ENCODE assay signal across 8 cellular contexts in genomic region chr13:39656325-39656677, GRCh38. TPM values are rescaled to one million over a fixed set of nuclear protein-coding genes. Genes with fewer than 3 reads are reported as not detected.
A peak's percentile ranks its signal among the peaks of the same experiment; 100 is the strongest.
DNase-seq lines count a peak whose midpoint lies in the region; ATAC-seq and TF ChIP-seq lines count a peak whose summit lies in the region.

No MANE protein-coding gene starts in this region.

- peaks cover 0 to 11% of the 10 kb centered on the region in 2 experiments; a peak in 3 of 4 replicates for H3K4me1 ChIP-seq in HCT116 (ENCODE audit: control insufficient read depth in 1 of 2, insufficient read depth in 2 of 2, low read length in 2 of 2)
- peaks cover 28% of the 10 kb centered on the region for H3K4me1 ChIP-seq in left ventricle myocardium inferior
- H3K4me1 ChIP-seq in skeletal muscle tissue (ENCODE audit: control insufficient read depth in 3 of 3, insufficient read depth in 3 of 3, low read length in 3 of 3), result peaks cover 0 to 13% (median 3%) of the 10 kb centered on the region in 3 donors

- intact Hi-C loops in HCT116 (cut with micrococcal nuclease) (no loop called here), left ventricle myocardium inferior (cut with micrococcal nuclease) (no loop called here)

- peaks cover 10% of the 10 kb centered on the region for H3K36me3 Mint-ChIP-seq in T-cell

- TF ChIP-seq CTCF in GM12864 (IDR thresholded peaks at IDR 0.05; ENCODE audit: low read depth, low read length, missing control alignments) (no peak), HCT116 (IDR thresholded peaks at IDR 0.05 in 2 of 3, conservative IDR thresholded peaks at IDR 0.05 in 1 of 3; ENCODE audit: borderline replicate concordance in 1 of 3, insufficient read depth in 1 of 3, low read depth in 2 of 3, low read length in 2 of 3) (no peak), left ventricle myocardium inferior (IDR thresholded peaks at IDR 0.05; ENCODE audit: borderline replicate concordance) (no peak)

- no peak overlapping the region for H2AFZ ChIP-seq in HCT116 (ENCODE audit: low read depth, low read length, poor library complexity, severe bottlenecking)

- TF ChIP-seq POLR2A in HCT116 (IDR thresholded peaks at IDR 0.05; ENCODE audit: borderline replicate concordance, extremely low read depth, insufficient read depth, insufficient read length), result no peak

- no peak for TF ChIP-seq RAD21 in HCT116 (IDR thresholded peaks at IDR 0.05; ENCODE audit: low read depth)

- BruUV-seq in HCT116 (replicated peaks; lab: Mats Ljungman, UMichigan), result TSS peak; percentile 46

- H3K27me3 ChIP-seq in HCT116 (ENCODE audit: insufficient read depth, low read length) (no peaks in the 10 kb centered on the region), left ventricle myocardium inferior (ENCODE audit: low read depth) (no peaks in the 10 kb centered on the region), skeletal muscle tissue (ENCODE audit: control insufficient read depth in 3 of 3, insufficient read depth in 3 of 3, low read length in 3 of 3) (no peaks in the 10 kb centered on the region)

- peaks cover 37 to 49% (median 42%) of the 10 kb centered on the region in 3 donors for H3K4me1 Mint-ChIP-seq in T-cell

- CTCF ChIA-PET in HCT116 (lab: Charles Lee) (no interaction called here), T-cell (lab: Charles Lee) (interaction anchor here in 1 of 2 donors (0.6 kb wide), 1 partner anchor 1300 kb away, joined by 3 read pairs; no protein-coding TSS in a partner anchor)

- H3K4me3 ChIP-seq in GM12864 (ENCODE audit: low read depth, low read length) (peak overlapping the region; percentile 76), HCT116 (replicated peaks in 1 of 2; ENCODE audit: low read depth in 1 of 2, low read length in 2 of 2) (peak overlapping the region; percentile 78 to 80), left ventricle myocardium inferior (peak overlapping the region; percentile 96), skeletal muscle tissue (ENCODE audit: low read length in 3 of 3) (peak overlapping the region; percentile 78 to 97 (median 90))

- RAD21 ChIA-PET in HCT116 (lab: Charles Lee; ENCODE audit: low non-redundant PET in 1 of 2, low total read pairs in 2 of 2, uncharacterized antibody in 2 of 2, unreplicated experiment in 2 of 2), result no interaction called here

- H3K27me3 Mint-ChIP-seq in T-cell, result peaks cover under 1 to 2% of the 10 kb centered on the region in 2 donors

- H4K20me1 ChIP-seq in HCT116 (ENCODE audit: insufficient read depth), result no peaks in the 10 kb centered on the region

- peak overlapping the region; percentile 82 to 84 for H3K27ac Mint-ChIP-seq in T-cell

- no peak overlapping the region for H3K27ac ChIP-seq in HCT116 (ENCODE audit: low read depth, low read length)
- H3K27ac ChIP-seq in left ventricle myocardium inferior (replicated peaks), result peak overlapping the region; percentile 86
- no peak overlapping the region for H3K27ac ChIP-seq in skeletal muscle tissue (ENCODE audit: low read depth, low read length)

- H3K9ac ChIP-seq in HCT116 (ENCODE audit: low read length), result peak overlapping the region; percentile 68
- peak overlapping the region; percentile 80 to 90 (median 87) for H3K9ac ChIP-seq in skeletal muscle tissue (ENCODE audit: low read depth in 1 of 3, low read length in 3 of 3)

- no peak; the same call in 1 of the 2 replicates for ATAC-seq in HCT116
- no peak for ATAC-seq in T-cell (replicated peaks in 1 of 4)
- no peak for ATAC-seq in GM19324 (IDR thresholded peaks at IDR 0.05; ENCODE audit: low FRiP score, unreplicated experiment)
- ATAC-seq in HG02588 (IDR thresholded peaks at IDR 0.05; ENCODE audit: unreplicated experiment), result no peak

- H3K9me2 ChIP-seq in HCT116 (ENCODE audit: insufficient read depth), result no peaks in the 10 kb centered on the region

- H3K4me3 Mint-ChIP-seq in T-cell, result peak overlapping the region; percentile 91 to 98 (median 96)

- DNase-seq in GM12864 (ENCODE audit: low read depth) (no peak), HCT116 (ENCODE audit: low read depth, low spot score) (no peak), T-cell (no peak), left ventricle myocardium inferior (no peak), UCSD-AML1 (lab: John Stamatoyannopoulos, UW; ENCODE audit: unreplicated experiment) (no peak)

- H3K36me3 ChIP-seq in HCT116 (ENCODE audit: control insufficient read depth in 1 of 2, insufficient read depth in 2 of 2, low read length in 2 of 2) (peaks cover 3 to 13% of the 10 kb centered on the region in 2 experiments; a peak in 2 of 4 replicates), left ventricle myocardium inferior (peaks cover 17% of the 10 kb centered on the region), skeletal muscle tissue (ENCODE audit: control insufficient read depth in 3 of 3, insufficient read depth in 3 of 3, low read length in 3 of 3) (peaks cover 0 to 9% (median 7%) of the 10 kb centered on the region in 3 donors)

- POLR2A ChIA-PET in HCT116 (lab: Charles Lee) (no interaction called here), T-cell (lab: Charles Lee) (no interaction called here)

- no peaks in the 10 kb centered on the region; the same call in 1 of the 2 replicates for H3K79me2 ChIP-seq in HCT116 (ENCODE audit: insufficient read depth, low read length)

- no peaks in the 10 kb centered on the region for H3K9me3 ChIP-seq in HCT116 (ENCODE audit: control insufficient read depth in 1 of 2, insufficient read depth in 1 of 2, low read depth in 1 of 2, low read length in 2 of 2)
- H3K9me3 ChIP-seq in left ventricle myocardium inferior (replicated peaks), result no peaks in the 10 kb centered on the region
- no peaks in the 10 kb centered on the region for H3K9me3 ChIP-seq in skeletal muscle tissue (ENCODE audit: control insufficient read depth in 3 of 3, low read length in 3 of 3)

- H3K9me3 Mint-ChIP-seq in T-cell, result peaks cover 0 to 4% (median 0%) of the 10 kb centered on the region in 3 donors

- H3K4me2 ChIP-seq in HCT116 (ENCODE audit: low read length), result peak overlapping the region; percentile 73

TF ChIP-seq in HCT116, 20 proteins besides CTCF, POLR2A, EP300 and RAD21:
- TF ChIP-seq ELF1 (IDR thresholded peaks at IDR 0.05; ENCODE audit: borderline replicate concordance, low read depth), result no peak
- TF ChIP-seq SIN3A (IDR thresholded peaks at IDR 0.05; ENCODE audit: low read depth), result no peak
- no peak for TF ChIP-seq CEBPB (IDR thresholded peaks at IDR 0.05; ENCODE audit: low read depth)
- no peak for TF ChIP-seq ZNF274 (IDR thresholded peaks at IDR 0.05; ENCODE audit: low read depth, low read length)
- no peak for TF ChIP-seq SRF (IDR thresholded peaks at IDR 0.05; ENCODE audit: low read depth)
- TF ChIP-seq POLR2AphosphoS5 (IDR thresholded peaks at IDR 0.05; ENCODE audit: low read depth, low read length), result no peak
- TF ChIP-seq ZBTB33 (IDR thresholded peaks at IDR 0.05; ENCODE audit: extremely low read depth, insufficient replicate concordance, low read length), result no peak
- no peak for TF ChIP-seq YY1 (IDR thresholded peaks at IDR 0.05; ENCODE audit: extremely low read depth, insufficient replicate concordance, low read depth, low read length)
- no peak for TF ChIP-seq TCF7L2 (IDR thresholded peaks at IDR 0.05; ENCODE audit: borderline replicate concordance, extremely low read depth, insufficient read depth, insufficient read length)
- TF ChIP-seq FOSL1 (IDR thresholded peaks at IDR 0.05; ENCODE audit: low read depth), result no peak
- no peak for TF ChIP-seq REST (IDR thresholded peaks at IDR 0.05; ENCODE audit: low read depth)
- no peak for TF ChIP-seq CBX3 (IDR thresholded peaks at IDR 0.05; ENCODE audit: low read depth)
TF ChIP-seq in HCT116: peak in this region for 0.

RNA-seq across cellular contexts. Expression of gene COG6, which starts 0.8 kb away (rescaled TPM):
- total RNA-seq in HCT116 (2021; ENCODE audit: unreplicated experiment) (33.6 TPM), T-cell (10 to 100 TPM; 28.4 to 31.7 (median 30.7) TPM), left ventricle myocardium inferior (33.4 TPM), skeletal muscle tissue (24.0 TPM)
- 7.5 and 10.7 TPM in 2 replicates for polyA plus RNA-seq in HCT116 (2012)

RNA-seq across cellular contexts. Expression of gene LHFPL6, which starts 53.3 kb away (rescaled TPM):
- total RNA-seq in HCT116 (2021; ENCODE audit: unreplicated experiment), result 0.22 TPM
- polyA plus RNA-seq in HCT116 (2012), result 0.04 and 0.17 TPM in 2 replicates
- total RNA-seq in T-cell, result under 1 TPM in 4 of 5 donors, not detected in 1; 0.16 to 0.46 (median 0.21) TPM
- total RNA-seq in left ventricle myocardium inferior, result 51.4 TPM
- total RNA-seq in skeletal muscle tissue, result 32.4 TPM

Comparison
In these comparisons a context has a peak if more than half of its experiments do, and no peak if none do; other contexts are left out.
1. RNA of gene LHFPL6, which starts 53.3 kb away (total RNA-seq): 51.4 TPM in left ventricle myocardium inferior (single experiment) and 32.4 TPM in skeletal muscle tissue (single experiment); 0.22 TPM in HCT116 (single experiment) and 0.16 to 0.46 TPM in T-cell; every median in the first group is over 10 times any median in the second.
2. Peak in every context shown above with its lines, with median percentiles within 50 percentile points of each other: H3K4me3 ChIP-seq.